10 cellular contexts compared by ENCODE assay signal in the genomic region with DNA sequence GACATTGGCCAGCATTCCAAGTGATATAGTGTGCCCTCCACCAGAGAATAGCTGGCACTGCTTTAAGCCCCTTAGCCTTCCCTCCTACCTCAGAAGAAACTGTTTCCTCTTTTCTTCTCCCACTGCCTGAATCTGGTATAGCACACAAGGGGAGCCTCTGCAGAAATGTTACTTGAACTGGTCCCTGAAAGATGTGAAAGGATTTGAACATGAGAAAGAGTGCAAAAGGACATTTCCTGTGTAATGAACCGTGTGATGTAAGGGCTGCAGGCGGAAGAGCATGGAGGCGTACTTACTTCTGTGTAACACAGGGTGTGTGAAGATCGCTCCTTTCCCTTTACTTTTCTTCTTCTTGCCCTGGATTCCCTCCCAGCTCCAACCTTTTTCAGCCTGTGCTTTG. TPM values are rescaled to one million over a fixed set of nuclear protein-coding genes. Genes with fewer than 3 reads are reported as not detected.
DNase-seq lines count a peak whose midpoint lies in the region; ATAC-seq, FAIRE-seq and TF ChIP-seq lines count a peak whose summit lies in the region.
"Had no signal": no experiment of that assay in that cellular context is flagged by ENCODE, and none has a peak within 500 bp of the region (broad histone marks: within the 10 kb centered on the region; RNA-seq: fewer than 3 reads in every experiment).

No MANE protein-coding gene starts in this region.

- no peaks in the 10 kb centered on the region for H3K27me3 ChIP-seq in CD8-positive, alpha-beta memory T cell (ENCODE audit: insufficient read depth, low read length, poor library complexity, severe bottlenecking)

- no peaks in the 10 kb centered on the region for H3K9me3 Mint-ChIP-seq in CD8-positive, alpha-beta memory T cell

- ATAC-seq in GM19467 (IDR thresholded peaks at IDR 0.05; ENCODE audit: unreplicated experiment) = peak; percentile 52
- ATAC-seq in SK-N-SH treated with all-trans-retinoic acid at 6 μM for 48 hours = peak; percentile 56

- peak overlapping the region in 6 of 8 donors; percentile 3 to 58 (median 26) for H3K27ac Mint-ChIP-seq in CD8-positive, alpha-beta memory T cell

- H3K9me3 ChIP-seq in CD8-positive, alpha-beta memory T cell (ENCODE audit: low read length) = no peaks in the 10 kb centered on the region

- POLR2A ChIA-PET in CD8-positive, alpha-beta memory T cell (lab: Charles Lee) = no interaction called here

- CTCF ChIA-PET in CD8-positive, alpha-beta memory T cell (lab: Charles Lee) = no interaction called here

- no peaks in the 10 kb centered on the region for H3K36me3 ChIP-seq in CD8-positive, alpha-beta memory T cell (ENCODE audit: insufficient read depth, low read length)

- H3K4me3 Mint-ChIP-seq in CD8-positive, alpha-beta memory T cell = peak overlapping the region in 5 of 7 donors; percentile 0 to 67 (median 48)

- H3K4me1 Mint-ChIP-seq in CD8-positive, alpha-beta memory T cell = peaks cover 85 to 99% (median 96%) of the 10 kb centered on the region in 3 donors

- no peak for FAIRE-seq in frontal cortex (lab: Jason Lieb, UNC)

- no peak overlapping the region for H3K4me3 ChIP-seq in CD8-positive, alpha-beta memory T cell (ENCODE audit: low read length)
- H3K4me3 ChIP-seq: SK-N-MC had no signal

- DNase-seq in CD8-positive, alpha-beta memory T cell = no peak
- DNase-seq in kidney tubule cell (ENCODE audit: low spot score) (peak; percentile 44), hippocampal formation (lab: John Stamatoyannopoulos, UW) (no peak), frontal cortex (ENCODE audit: low spot score in 2 of 2) (no peak), AG20443 (ENCODE audit: low spot score) (no peak), cortex of kidney (lab: John Stamatoyannopoulos, UW) (no peak)
- DNase-seq: foreskin melanocyte had no signal

- peaks cover 0 to 8% (median 2%) of the 10 kb centered on the region in 3 donors for H3K36me3 Mint-ChIP-seq in CD8-positive, alpha-beta memory T cell

- peaks cover 67% of the 10 kb centered on the region for H3K4me1 ChIP-seq in CD8-positive, alpha-beta memory T cell (ENCODE audit: insufficient read depth, low read length)

- H3K27ac ChIP-seq in CD8-positive, alpha-beta memory T cell (ENCODE audit: low read depth, low read length) = no peak overlapping the region
- H3K27ac ChIP-seq: SK-N-MC had no signal

- no peaks in the 10 kb centered on the region for H3K27me3 Mint-ChIP-seq in CD8-positive, alpha-beta memory T cell

TF ChIP-seq in SK-N-SH treated with all-trans-retinoic acid at 6 μM for 48 hours, 23 proteins besides CTCF, POLR2A, EP300 and RAD21:
- TF ChIP-seq ESRRG (CRISPR knock-in tag; IDR thresholded peaks at IDR 0.05) (no peak), BACH2 (CRISPR knock-in tag; IDR thresholded peaks at IDR 0.05; ENCODE audit: borderline replicate concordance) (no peak), ZNF8 (CRISPR knock-in tag; IDR thresholded peaks at IDR 0.05) (no peak), CSDC2 (CRISPR knock-in tag; IDR thresholded peaks at IDR 0.05) (no peak), ZC3H10 (CRISPR knock-in tag; IDR thresholded peaks at IDR 0.05) (no peak), PPARA (CRISPR knock-in tag; IDR thresholded peaks at IDR 0.05; ENCODE audit: borderline replicate concordance) (no peak), ZFP3 (CRISPR knock-in tag; IDR thresholded peaks at IDR 0.05) (no peak), ZNF70 (CRISPR knock-in tag; IDR thresholded peaks at IDR 0.05) (no peak), RARB (CRISPR knock-in tag; IDR thresholded peaks at IDR 0.05) (no peak), ZNF565 (CRISPR knock-in tag; conservative IDR thresholded peaks at IDR 0.05; ENCODE audit: low read depth) (no peak), GLIS3 (CRISPR knock-in tag; IDR thresholded peaks at IDR 0.05) (no peak), OSR1 (CRISPR knock-in tag; IDR thresholded peaks at IDR 0.05) (no peak)
- TF ChIP-seq, protein P1, sequence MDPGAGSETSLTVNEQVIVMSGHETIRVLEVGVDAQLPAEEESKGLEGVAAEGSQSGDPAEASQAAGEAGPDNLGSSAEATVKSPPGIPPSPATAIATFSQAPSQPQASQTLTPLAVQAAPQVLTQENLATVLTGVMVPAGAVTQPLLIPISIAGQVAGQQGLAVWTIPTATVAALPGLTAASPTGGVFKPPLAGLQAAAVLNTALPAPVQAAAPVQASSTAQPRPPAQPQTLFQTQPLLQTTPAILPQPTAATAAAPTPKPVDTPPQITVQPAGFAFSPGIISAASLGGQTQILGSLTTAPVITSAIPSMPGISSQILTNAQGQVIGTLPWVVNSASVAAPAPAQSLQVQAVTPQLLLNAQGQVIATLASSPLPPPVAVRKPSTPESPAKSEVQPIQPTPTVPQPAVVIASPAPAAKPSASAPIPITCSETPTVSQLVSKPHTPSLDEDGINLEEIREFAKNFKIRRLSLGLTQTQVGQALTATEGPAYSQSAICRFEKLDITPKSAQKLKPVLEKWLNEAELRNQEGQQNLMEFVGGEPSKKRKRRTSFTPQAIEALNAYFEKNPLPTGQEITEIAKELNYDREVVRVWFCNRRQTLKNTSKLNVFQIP (CRISPR knock-in tag; IDR thresholded peaks at IDR 0.05; ENCODE audit: borderline replicate concordance, low read depth) = no peak
- TF ChIP-seq, protein P2, sequence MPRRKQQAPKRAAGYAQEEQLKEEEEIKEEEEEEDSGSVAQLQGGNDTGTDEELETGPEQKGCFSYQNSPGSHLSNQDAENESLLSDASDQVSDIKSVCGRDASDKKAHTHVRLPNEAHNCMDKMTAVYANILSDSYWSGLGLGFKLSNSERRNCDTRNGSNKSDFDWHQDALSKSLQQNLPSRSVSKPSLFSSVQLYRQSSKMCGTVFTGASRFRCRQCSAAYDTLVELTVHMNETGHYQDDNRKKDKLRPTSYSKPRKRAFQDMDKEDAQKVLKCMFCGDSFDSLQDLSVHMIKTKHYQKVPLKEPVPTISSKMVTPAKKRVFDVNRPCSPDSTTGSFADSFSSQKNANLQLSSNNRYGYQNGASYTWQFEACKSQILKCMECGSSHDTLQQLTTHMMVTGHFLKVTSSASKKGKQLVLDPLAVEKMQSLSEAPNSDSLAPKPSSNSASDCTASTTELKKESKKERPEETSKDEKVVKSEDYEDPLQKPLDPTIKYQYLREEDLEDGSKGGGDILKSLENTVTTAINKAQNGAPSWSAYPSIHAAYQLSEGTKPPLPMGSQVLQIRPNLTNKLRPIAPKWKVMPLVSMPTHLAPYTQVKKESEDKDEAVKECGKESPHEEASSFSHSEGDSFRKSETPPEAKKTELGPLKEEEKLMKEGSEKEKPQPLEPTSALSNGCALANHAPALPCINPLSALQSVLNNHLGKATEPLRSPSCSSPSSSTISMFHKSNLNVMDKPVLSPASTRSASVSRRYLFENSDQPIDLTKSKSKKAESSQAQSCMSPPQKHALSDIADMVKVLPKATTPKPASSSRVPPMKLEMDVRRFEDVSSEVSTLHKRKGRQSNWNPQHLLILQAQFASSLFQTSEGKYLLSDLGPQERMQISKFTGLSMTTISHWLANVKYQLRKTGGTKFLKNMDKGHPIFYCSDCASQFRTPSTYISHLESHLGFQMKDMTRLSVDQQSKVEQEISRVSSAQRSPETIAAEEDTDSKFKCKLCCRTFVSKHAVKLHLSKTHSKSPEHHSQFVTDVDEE (CRISPR knock-in tag; IDR thresholded peaks at IDR 0.05) = no peak
- TF ChIP-seq, protein P3, sequence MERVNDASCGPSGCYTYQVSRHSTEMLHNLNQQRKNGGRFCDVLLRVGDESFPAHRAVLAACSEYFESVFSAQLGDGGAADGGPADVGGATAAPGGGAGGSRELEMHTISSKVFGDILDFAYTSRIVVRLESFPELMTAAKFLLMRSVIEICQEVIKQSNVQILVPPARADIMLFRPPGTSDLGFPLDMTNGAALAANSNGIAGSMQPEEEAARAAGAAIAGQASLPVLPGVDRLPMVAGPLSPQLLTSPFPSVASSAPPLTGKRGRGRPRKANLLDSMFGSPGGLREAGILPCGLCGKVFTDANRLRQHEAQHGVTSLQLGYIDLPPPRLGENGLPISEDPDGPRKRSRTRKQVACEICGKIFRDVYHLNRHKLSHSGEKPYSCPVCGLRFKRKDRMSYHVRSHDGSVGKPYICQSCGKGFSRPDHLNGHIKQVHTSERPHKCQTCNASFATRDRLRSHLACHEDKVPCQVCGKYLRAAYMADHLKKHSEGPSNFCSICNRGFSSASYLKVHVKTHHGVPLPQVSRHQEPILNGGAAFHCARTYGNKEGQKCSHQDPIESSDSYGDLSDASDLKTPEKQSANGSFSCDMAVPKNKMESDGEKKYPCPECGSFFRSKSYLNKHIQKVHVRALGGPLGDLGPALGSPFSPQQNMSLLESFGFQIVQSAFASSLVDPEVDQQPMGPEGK (CRISPR knock-in tag; IDR thresholded peaks at IDR 0.05; ENCODE audit: borderline replicate concordance) = no peak

RNA-seq across cellular contexts. Expression of a gene that starts 8.3 kb away (rescaled TPM):
- total RNA-seq in CD8-positive, alpha-beta memory T cell = 10 to 100 TPM; 52.6 to 54.0 TPM
- 34.0 TPM for polyA plus RNA-seq in CD8-positive, alpha-beta memory T cell
- 76.2 TPM for total RNA-seq in frontal cortex
